8 cellular contexts compared by ENCODE assay signal in the genomic region with DNA sequence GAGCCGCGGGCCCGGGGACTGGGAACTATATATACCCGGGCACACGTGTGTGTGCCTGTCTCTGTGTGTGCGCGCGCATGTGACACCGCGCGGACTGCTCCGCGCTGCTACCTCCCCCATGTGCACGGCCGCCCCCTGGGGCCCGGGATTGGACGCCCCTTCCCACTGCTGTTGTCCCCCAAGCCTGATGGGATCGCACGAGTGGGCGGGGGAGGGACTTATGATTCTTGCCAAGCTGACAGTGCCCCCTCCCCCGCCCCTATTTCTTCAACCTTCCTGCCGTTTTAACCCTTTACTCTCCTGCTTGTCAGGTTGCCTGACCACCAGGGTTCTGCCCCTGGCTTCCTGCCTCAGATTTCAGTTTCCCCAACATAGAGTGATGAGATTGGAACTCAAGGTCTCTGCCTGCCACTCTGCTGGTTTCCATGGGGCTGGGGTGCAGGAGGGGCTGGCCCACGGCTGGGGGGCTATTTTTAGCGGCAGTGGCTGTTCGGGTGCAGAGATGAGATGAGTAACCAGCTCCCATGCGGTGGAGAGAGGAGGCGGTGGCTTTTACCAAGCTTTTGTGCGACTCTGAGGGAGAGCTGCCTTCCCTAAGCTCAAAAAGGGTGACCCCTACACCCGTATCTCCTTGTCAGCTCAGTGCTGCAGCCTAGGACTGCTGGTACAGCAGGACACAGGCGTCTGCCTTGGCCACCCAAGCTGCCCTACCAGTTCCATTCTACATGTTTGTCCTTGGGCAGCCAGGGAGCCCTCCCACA. TPM values are rescaled to one million over a fixed set of nuclear protein-coding genes. Genes with fewer than 3 reads are reported as not detected.
DNase-seq lines count a peak whose midpoint lies in the region; ATAC-seq and TF ChIP-seq lines count a peak whose summit lies in the region.

A gene (minus strand): TSS at position 5 of the 761 bp plus-strand sequence. CDS start 88 bp downstream, outside the sequence.

- intact Hi-C loops in esophagus squamous epithelium (cut with DNase I), result no loop called here
- intact Hi-C loops in sciatic nerve (cut with DNase I), result loop anchor here (10.0 kb wide), 1 partner anchor 145 kb away; a partner anchor contains a TSS

- H3K4me3 ChIP-seq in esophagus squamous epithelium, result peak within 1 kb of the TSS; percentile 36 to 66 (median 46)
- peak within 1 kb of the TSS; percentile 60 for H3K4me3 ChIP-seq in neural cell (ENCODE audit: low read length)

- ATAC-seq in HG02588 (IDR thresholded peaks at IDR 0.05; ENCODE audit: unreplicated experiment) (no peak), sciatic nerve (no peak)

- no peak for TF ChIP-seq RAD21 in neural cell (conservative IDR thresholded peaks at IDR 0.05)

- DNase-seq in Ammon's horn (ENCODE audit: low spot score), result peak; percentile 78
- peak; percentile 73 for DNase-seq in GM19238 (ENCODE audit: insufficient read length, low spot score)
- DNase-seq in NCI-H1694 treated with DMSO at 0.1 percent for 48 hours (lab: John Stamatoyannopoulos, UW), result peak; percentile 64
- peak; percentile 29 for DNase-seq in activated T-cell treated with anti-CD3 and anti-CD28 coated beads for 4 hours
- DNase-seq in esophagus squamous epithelium (lab: John Stamatoyannopoulos, UW), result no peak
- no peak for DNase-seq in sciatic nerve (ENCODE audit: low spot score)

- no peak within 1 kb of the TSS for H2AFZ ChIP-seq in neural cell (ENCODE audit: low read depth, low read length)

- no peak for TF ChIP-seq POLR2A in esophagus squamous epithelium (IDR thresholded peaks at IDR 0.05)

- H3K9ac ChIP-seq in neural cell (ENCODE audit: low read length), result peak within 1 kb of the TSS; percentile 35

- peaks cover 19 to 43% (median 22%) of the 10 kb centered on the region in 3 donors for H3K36me3 ChIP-seq in esophagus squamous epithelium
- no peaks in the 10 kb centered on the region for H3K36me3 ChIP-seq in neural cell (ENCODE audit: insufficient read depth, low read length)

- H3K79me2 ChIP-seq in neural cell (replicated peaks; ENCODE audit: insufficient read depth, low read length), result no peaks in the 10 kb centered on the region

- H4K20me1 ChIP-seq in neural cell (ENCODE audit: insufficient read depth), result no peaks in the 10 kb centered on the region

- WGBS in esophagus squamous epithelium, 2 donors, result 0 to 14% methylated on average over 5 to 8 of the region's 30 CpGs

- peaks cover 32 to 53% (median 35%) of the 10 kb centered on the region in 3 donors for H3K4me1 ChIP-seq in esophagus squamous epithelium

- TF ChIP-seq EP300 in neural cell (conservative IDR thresholded peaks at IDR 0.05; ENCODE audit: poor library complexity, severe bottlenecking), result no peak

- no peak for TF ChIP-seq CTCF in esophagus squamous epithelium (IDR thresholded peaks at IDR 0.05)
- TF ChIP-seq CTCF in neural cell (IDR thresholded peaks at IDR 0.05; ENCODE audit: poor library complexity, severe bottlenecking), result no peak

- H3K9me3 ChIP-seq in esophagus squamous epithelium (no peaks in the 10 kb centered on the region), neural cell (ENCODE audit: low read length) (no peaks in the 10 kb centered on the region)

- H3F3A ChIP-seq in neural cell (ENCODE audit: insufficient read depth, low read length, poor library complexity, severe bottlenecking), result no peaks in the 10 kb centered on the region

- peaks cover 0 to 95% (median 4%) of the 10 kb centered on the region in 4 donors for H3K27me3 ChIP-seq in esophagus squamous epithelium
- H3K27me3 ChIP-seq in neural cell (ENCODE audit: insufficient read depth, low read depth, low read length), result peaks cover 69% of the 10 kb centered on the region

- no peaks in the 10 kb centered on the region for H3K9me2 ChIP-seq in neural cell (ENCODE audit: insufficient read depth, low read length)

- H3K27ac ChIP-seq in esophagus squamous epithelium (no peak within 1 kb of the TSS), neural cell (ENCODE audit: low read length) (no peak within 1 kb of the TSS)

- H3K4me2 ChIP-seq in neural cell (ENCODE audit: low read length), result no peak within 1 kb of the TSS

TF ChIP-seq in neural cell, 6 proteins besides CTCF, POLR2A, EP300 and RAD21:
- TF ChIP-seq MXI1 (conservative IDR thresholded peaks at IDR 0.05; ENCODE audit: poor library complexity, severe bottlenecking) (peak; percentile 41), POLR2AphosphoS5 (IDR thresholded peaks at IDR 0.05) (no peak)
TF ChIP-seq in neural cell: peak in this region for 1.

RNA-seq across cellular contexts. Expression of the gene that starts here (rescaled TPM):
- under 1 TPM; 0.19 to 0.40 (median 0.26) TPM for total RNA-seq in esophagus squamous epithelium
- 0.20 and 0.51 TPM in 2 replicates for polyA plus RNA-seq in neural cell
- polyA minus RNA-seq in neural cell, result 0.24 and 0.93 TPM in 2 replicates
- total RNA-seq in sciatic nerve, result not detected

Comparison
In these comparisons a context has a peak if more than half of its experiments do, and no peak if none do; other contexts are left out.
1. DNase-seq: peak in Ammon's horn (single experiment), GM19238 (single experiment), NCI-H1694 treated with DMSO at 0.1 percent for 48 hours (single experiment) and activated T-cell treated with anti-CD3 and anti-CD28 coated beads for 4 hours (single experiment); none in esophagus squamous epithelium (single experiment) and sciatic nerve (single experiment).